In the genomic region with DNA sequence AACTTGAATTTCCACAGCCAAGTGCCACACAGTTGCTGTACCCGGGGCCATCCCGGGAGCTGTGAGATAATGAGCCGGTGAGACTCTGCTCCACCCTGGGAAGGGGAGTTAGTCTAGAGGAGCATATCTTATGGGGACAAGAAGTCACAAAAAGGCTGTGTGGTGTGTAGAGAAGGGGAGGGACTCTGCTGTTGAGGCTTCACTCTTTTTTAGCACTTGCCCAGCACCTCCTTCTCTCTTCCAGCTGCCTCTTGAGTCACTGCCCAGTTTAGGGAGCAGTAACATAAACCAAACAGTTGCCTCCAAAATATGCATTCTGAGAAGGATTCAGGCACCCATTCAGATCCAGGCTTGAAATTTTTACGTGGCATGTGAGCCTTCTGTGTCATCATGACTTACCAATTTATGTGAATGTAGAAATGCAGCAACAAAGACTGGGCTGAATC, we compare ENCODE assay signal across 8 cellular contexts. TPM values are rescaled to one million over a fixed set of nuclear protein-coding genes. Genes with fewer than 3 reads are reported as not detected.
A peak's percentile ranks its signal among the peaks of the same experiment; 100 is the strongest.
DNase-seq lines count a peak whose midpoint lies in the region; ATAC-seq and TF ChIP-seq lines count a peak whose summit lies in the region.

No MANE protein-coding gene starts in this region.

- H3K23ac ChIP-seq in mesenchymal stem cell (ENCODE audit: low read length in 2 of 2): no peak overlapping the region

- no peak for TF ChIP-seq EP300 in transverse colon (IDR thresholded peaks at IDR 0.05; ENCODE audit: low read depth)

- peaks cover 9% of the 10 kb centered on the region for H3K79me1 ChIP-seq in mesenchymal stem cell (replicated peaks; ENCODE audit: low read length, poor library complexity, severe bottlenecking)

- peak overlapping the region; percentile 83 for H2AFZ ChIP-seq in mesenchymal stem cell (ENCODE audit: low read depth, low read length)

- no peak overlapping the region for H3K27ac ChIP-seq in ectodermal cell (ENCODE audit: insufficient read depth, low read depth, low read length, poor library complexity, severe bottlenecking)
- H3K27ac ChIP-seq in mesenchymal stem cell (ENCODE audit: low read length, poor library complexity, severe bottlenecking): peak overlapping the region; percentile 29
- peak overlapping the region; percentile 92 to 98 (median 97) for H3K27ac ChIP-seq in transverse colon

- no peak overlapping the region for H2BK5ac ChIP-seq in mesenchymal stem cell (ENCODE audit: low read depth, low read length, poor library complexity, severe bottlenecking)

- H4K91ac ChIP-seq in mesenchymal stem cell (ENCODE audit: low read length): no peak overlapping the region

- 19 to 27% methylated on average over 4 of the region's 4 CpGs for WGBS in ectodermal cell, 2 experiments
- WGBS in mesenchymal stem cell: 6% methylated on average over 3 of the region's 4 CpGs
- 0% methylated on average over 3 to 4 of the region's 4 CpGs for WGBS in transverse colon (ENCODE audit: low coverage in 1 of 2), 2 donors

- H3K4me2 ChIP-seq in mesenchymal stem cell (ENCODE audit: low read length, poor library complexity, severe bottlenecking): peak overlapping the region; percentile 79

- intact Hi-C loops in transverse colon (cut with DNase I; ENCODE audit: low total_unique reads): loop anchor here (5.0 kb wide), 1 partner anchor 78 kb away; the partner anchor contains the start of gene CNIH4

- H2AK5ac ChIP-seq in mesenchymal stem cell (ENCODE audit: low read length, severe bottlenecking): no peak overlapping the region

- in situ Hi-C loops in SK-MEL-5 (cut with HindIII; ENCODE audit: low pct_unique_long_range_greater_than_20kb, low sequenced_read_pairs): no loop called here
- in situ Hi-C loops in transverse colon (cut with MboI; ENCODE audit: low pct_ligation_motif_present in 1 of 4, low pct_unique_long_range_greater_than_20kb in 1 of 4, low sequenced_read_pairs in 3 of 4): no loop called here

- H3K14ac ChIP-seq in mesenchymal stem cell (ENCODE audit: low read length in 2 of 2): no peak overlapping the region

- DNase-seq in AG04449 (ENCODE audit: low read depth, low spot score) (peak; percentile 67), SK-MEL-5 (ENCODE audit: low read depth, low spot score) (peak; percentile 32), mesenchymal stem cell (peak; percentile 70), transverse colon (no peak), NCI-H748 treated with DMSO at 0.1 percent for 48 hours (lab: John Stamatoyannopoulos, UW) (no peak)

- no peak overlapping the region for H2BK12ac ChIP-seq in mesenchymal stem cell (ENCODE audit: low read length in 2 of 2)

- no peak overlapping the region for H2BK15ac ChIP-seq in mesenchymal stem cell (ENCODE audit: low read depth, poor library complexity, severe bottlenecking)

- no peaks in the 10 kb centered on the region for H3K36me3 ChIP-seq in ectodermal cell (ENCODE audit: control insufficient read depth, insufficient read depth, low read length)
- H3K36me3 ChIP-seq in mesenchymal stem cell (ENCODE audit: control insufficient read depth in 1 of 2, insufficient read depth in 2 of 2, low read depth in 1 of 2, low read length in 2 of 2): peaks cover 4 to 19% of the 10 kb centered on the region in 2 experiments
- peaks cover 0 to 5% (median 0%) of the 10 kb centered on the region in 4 donors for H3K36me3 ChIP-seq in transverse colon

- H3K4me1 ChIP-seq in ectodermal cell (ENCODE audit: control insufficient read depth, insufficient read depth, low read length) (peaks cover 12% of the 10 kb centered on the region), mesenchymal stem cell (ENCODE audit: control insufficient read depth, insufficient read depth, low read depth, low read length) (peaks cover 7% of the 10 kb centered on the region), transverse colon (peaks cover 17 to 43% (median 38%) of the 10 kb centered on the region in 4 donors)

- TF ChIP-seq CTCF in AG04449 (IDR thresholded peaks at IDR 0.05; ENCODE audit: insufficient read depth, low read length, missing control alignments): no peak
- no peak for TF ChIP-seq CTCF in transverse colon (IDR thresholded peaks at IDR 0.05)

- peak overlapping the region; percentile 36 for H2BK120ac ChIP-seq in mesenchymal stem cell (ENCODE audit: low read depth, low read length)

- no peak for TF ChIP-seq POLR2A in transverse colon (IDR thresholded peaks at IDR 0.05)

- peak overlapping the region in 1 of 2 experiments; percentile 58 for H3K4ac ChIP-seq in mesenchymal stem cell (ENCODE audit: low read depth in 1 of 2, low read length in 2 of 2)

- peak overlapping the region; percentile 86 for H3K4me3 ChIP-seq in AG04449 (ENCODE audit: low read depth, low read length)
- H3K4me3 ChIP-seq in ectodermal cell (ENCODE audit: insufficient read depth, low read depth, low read length): peak overlapping the region; percentile 75
- peak overlapping the region; percentile 96 to 100 for H3K4me3 ChIP-seq in mesenchymal stem cell (ENCODE audit: insufficient read depth in 1 of 2, low read depth in 1 of 2, low read length in 2 of 2)
- peak overlapping the region; percentile 55 to 94 (median 84) for H3K4me3 ChIP-seq in transverse colon

- no peaks in the 10 kb centered on the region for H3K27me3 ChIP-seq in ectodermal cell (ENCODE audit: control insufficient read depth, insufficient read depth, low read length, poor library complexity, severe bottlenecking)
- no peaks in the 10 kb centered on the region for H3K27me3 ChIP-seq in mesenchymal stem cell (ENCODE audit: control insufficient read depth in 1 of 2, insufficient read depth in 1 of 2, low read length in 2 of 2)
- H3K27me3 ChIP-seq in transverse colon: no peaks in the 10 kb centered on the region

- H3K9ac ChIP-seq in mesenchymal stem cell (ENCODE audit: low read length): peak overlapping the region; percentile 97

- ATAC-seq in GM18498 (IDR thresholded peaks at IDR 0.05; ENCODE audit: unreplicated experiment) (peak; percentile 13), HG03097 (IDR thresholded peaks at IDR 0.05; ENCODE audit: low FRiP score, unreplicated experiment) (peak; percentile 15)

- CTCF ChIA-PET in AG04449 (lab: Yijun Ruan, JAX): interaction anchor here (0.9 to 3.5 kb wide), 2 partner anchors 22 to 80 kb away, joined by 3 to 15 read pairs; no protein-coding TSS in a partner anchor

- peak overlapping the region in 1 of 2 experiments; percentile 96 for H3K18ac ChIP-seq in mesenchymal stem cell (ENCODE audit: low read depth in 1 of 2, low read length in 2 of 2)

- POLR2A ChIA-PET in AG04449 (lab: Yijun Ruan, JAX): no interaction called here

- H3K9me3 ChIP-seq in ectodermal cell (ENCODE audit: control insufficient read depth, low read length): no peaks in the 10 kb centered on the region
- H3K9me3 ChIP-seq in mesenchymal stem cell (ENCODE audit: control insufficient read depth, low read length): no peaks in the 10 kb centered on the region
- no peaks in the 10 kb centered on the region for H3K9me3 ChIP-seq in transverse colon

- peak overlapping the region; percentile 93 for H4K8ac ChIP-seq in mesenchymal stem cell (ENCODE audit: low read length)

RNA-seq across cellular contexts. Expression of gene WDR26, which starts 0.7 kb away (rescaled TPM):
- total RNA-seq in SK-MEL-5 (2014; rRNA removed; shearing (Covaris generic)): 40.3 and 44.4 TPM in 2 replicates
- polyA plus RNA-seq in SK-MEL-5 (2015; cell fraction: cytosol; rRNA removed): 47.7 and 68.8 TPM in 2 replicates
- 88.8 and 94.5 TPM in 2 replicates for polyA plus RNA-seq in SK-MEL-5 (2015; cell fraction: nucleus; rRNA removed)
- 59.0 TPM for polyA plus RNA-seq in ectodermal cell (2013, experiment 1 of 4)
- polyA plus RNA-seq in ectodermal cell (2013, experiment 2 of 4): 65.3 TPM
- 43.2 TPM for polyA plus RNA-seq in ectodermal cell (2013, experiment 3 of 4)
- polyA plus RNA-seq in ectodermal cell (2013, experiment 4 of 4): 52.5 TPM
- polyA plus RNA-seq in mesenchymal stem cell (2013, experiment 1 of 2): 71.2 TPM
- 67.9 TPM for polyA plus RNA-seq in mesenchymal stem cell (2013, experiment 2 of 2)
- total RNA-seq in transverse colon: 100 to 1,000 TPM in 3 of 4 donors, 10 to 100 TPM in 1; 77.4 to 127 (median 109) TPM

Comparison
In these comparisons a context has a peak if more than half of its experiments do, and no peak if none do; other contexts are left out.
1. DNase-seq: peak in AG04449 (single experiment), SK-MEL-5 (single experiment) and mesenchymal stem cell (single experiment); none in transverse colon (single experiment) and NCI-H748 treated with DMSO at 0.1 percent for 48 hours (single experiment).
2. Peak in every context shown above with its lines, with median percentiles within 50 percentile points of each other: H3K4me3 ChIP-seq.